ENCODE assay signal across 25 cellular contexts in the genomic region with DNA sequence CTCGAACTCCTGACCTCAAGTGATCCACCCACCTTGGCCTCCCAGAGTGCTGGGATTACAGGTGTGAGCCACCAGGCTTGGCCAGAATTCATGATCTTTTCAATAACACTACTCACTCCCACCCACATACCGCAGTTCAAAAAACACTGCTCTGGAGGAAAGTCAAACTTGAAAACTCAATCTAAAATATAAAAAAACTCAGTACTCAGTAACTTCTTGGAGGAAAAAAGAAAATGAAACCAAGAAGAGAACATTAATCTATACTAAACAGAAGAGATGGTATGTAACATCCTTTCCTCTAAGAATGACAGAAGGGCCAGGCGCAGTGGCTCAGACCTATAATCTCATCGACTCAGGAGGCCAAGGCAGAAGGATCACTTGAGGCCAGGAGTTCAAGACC. TPM values are rescaled to one million over a fixed set of nuclear protein-coding genes. Genes with fewer than 3 reads are reported as not detected.
DNase-seq lines count a peak whose midpoint lies in the region; ATAC-seq, FAIRE-seq and TF ChIP-seq lines count a peak whose summit lies in the region.
"Had no signal": no experiment of that assay in that cellular context is flagged by ENCODE, and none has a peak within 500 bp of the region (broad histone marks: within the 10 kb centered on the region; RNA-seq: fewer than 3 reads in every experiment).

No MANE protein-coding gene starts in this region.

- in situ Hi-C loops in GM12878 (cut with MboI), result no loop called here

- POLR2A ChIA-PET in activated CD4-positive, alpha-beta memory T cell treated with anti-CD3 and anti-CD28 coated beads, Interleukin-2, amount 10 ng/mL, durations not matched to agents 7 days and 5 days (lab: Charles Lee), result no interaction called here
- POLR2A ChIA-PET in GM12878 (lab: Charles Lee), result no interaction called here

- no peak overlapping the region for H2AFZ ChIP-seq in GM12878 (ENCODE audit: control insufficient read depth, low read depth, low read length)
- H2AFZ ChIP-seq: parathyroid adenoma had no signal

- H4K20me1 ChIP-seq in GM12878 (ENCODE audit: control insufficient read depth, insufficient read depth), result no peaks in the 10 kb centered on the region

- H3K4me2 ChIP-seq in GM12878 (ENCODE audit: control insufficient read depth, insufficient read depth), result 0 out of 2 replicates have a peak overlapping the region, but pooled peaks have one; percentile 4

- H3K27ac Mint-ChIP-seq in activated naive CD4-positive, alpha-beta T cell treated with anti-CD3 and anti-CD28 coated beads for 36 hours, result peak overlapping the region; percentile 92
- H3K27ac Mint-ChIP-seq in activated CD4-positive, alpha-beta memory T cell treated with anti-CD3 and anti-CD28 coated beads, Interleukin-2, amount 10 ng/mL, durations not matched to agents 7 days and 5 days, result peak overlapping the region; percentile 41
- H3K27ac Mint-ChIP-seq: IgD-negative memory B cell; stimulated activated memory B cell treated with anti-CD40 and anti-IgM and Interleukin-4, amounts not matched to agents 10 μg/mL and 1 μg/mL and 100 μg/mL, for 72 hours had no signal

- peaks cover 16% of the 10 kb centered on the region for H3K4me1 ChIP-seq in GM12878 (ENCODE audit: control insufficient read depth, insufficient read depth, low read length)
- H3K4me1 ChIP-seq in vagina, result no peaks in the 10 kb centered on the region
- H3K4me1 ChIP-seq: breast epithelium, parathyroid adenoma had no signal

- no peak for TF ChIP-seq RAD21 in GM12878 (IDR thresholded peaks at IDR 0.05; ENCODE audit: insufficient read depth, low read depth, low read length)

- peaks cover 1% of the 10 kb centered on the region for H3K9me3 Mint-ChIP-seq in activated naive CD4-positive, alpha-beta T cell treated with anti-CD3 and anti-CD28 coated beads for 36 hours
- H3K9me3 Mint-ChIP-seq in activated CD4-positive, alpha-beta memory T cell treated with anti-CD3 and anti-CD28 coated beads, Interleukin-2, amount 10 ng/mL, durations not matched to agents 7 days and 5 days, result no peaks in the 10 kb centered on the region
- H3K9me3 Mint-ChIP-seq: stimulated activated memory B cell treated with anti-CD40 and anti-IgM and Interleukin-4, amounts not matched to agents 10 μg/mL and 1 μg/mL and 100 μg/mL, for 72 hours had no signal

- RAD21 ChIA-PET in GM12878 (lab: Charles Lee; ENCODE audit: unreplicated experiment), result interaction anchor here (1.2 kb wide), 1 partner anchor 141 kb away, joined by 3 read pairs; no protein-coding TSS in a partner anchor

- SMC1A ChIA-PET in GM12878 (lab: Charles Lee; ENCODE audit: uncharacterized antibody, unreplicated experiment), result interaction anchor here (0.7 to 1.0 kb wide), 2 partner anchors 68 to 69 kb away, joined by 3 read pairs; no protein-coding TSS in a partner anchor

- H3K27ac ChIP-seq in GM12878 (ENCODE audit: control insufficient read depth, insufficient read depth) (peak overlapping the region; percentile 33; the same call in 1 of the 2 replicates), vagina (no peak overlapping the region)
- H3K27ac ChIP-seq: breast epithelium, parathyroid adenoma, tibial artery had no signal

- ATAC-seq in GM12878, result peak; percentile 31; the same call in 1 of the 3 replicates
- ATAC-seq in stimulated activated naive CD8-positive, alpha-beta T cell treated with anti-CD3 and anti-CD28 coated beads, Interleukin-15, Interleukin-2, amounts not matched to agents 100 U/mL and 50 U/mL, for 24 hours, result peak; percentile 68
- ATAC-seq: Panc1; stimulated activated memory B cell treated with anti-CD40 and anti-IgM and Interleukin-4, amounts not matched to agents 10 μg/mL and 1 μg/mL and 100 μg/mL, for 72 hours had no signal

- H3K36me3 ChIP-seq in GM12878 (ENCODE audit: control insufficient read depth in 2 of 2, insufficient read depth in 2 of 2, low read length in 1 of 2) (peaks cover 0 to 2% of the 10 kb centered on the region in 2 experiments; a peak in 1 of 4 replicates), vagina (no peaks in the 10 kb centered on the region)
- H3K36me3 ChIP-seq: breast epithelium, tibial artery had no signal

- peaks cover 26% of the 10 kb centered on the region for H3K79me2 ChIP-seq in GM12878 (ENCODE audit: control insufficient read depth, insufficient read depth, low read length)
- H3K79me2 ChIP-seq: parathyroid adenoma had no signal

- peaks cover 10% of the 10 kb centered on the region for H3K36me3 Mint-ChIP-seq in activated naive CD4-positive, alpha-beta T cell treated with anti-CD3 and anti-CD28 coated beads for 36 hours (ENCODE audit: low read depth)
- H3K36me3 Mint-ChIP-seq in activated CD4-positive, alpha-beta memory T cell treated with anti-CD3 and anti-CD28 coated beads, Interleukin-2, amount 10 ng/mL, durations not matched to agents 7 days and 5 days (ENCODE audit: low read depth), result peaks cover 4% of the 10 kb centered on the region

- no peak for FAIRE-seq in GM12878 (lab: Jason Lieb, UNC)
- FAIRE-seq: endothelial cell of umbilical vein, kidney had no signal

- WGBS in GM12878 (ENCODE audit: insufficient coverage, insufficient replicate concordance, low lambda C conversion rate, missing lambda C conversion rate), result 96% methylated on average over 4 of the region's 4 CpGs

- no TSS peak for BruUV-seq in GM12878 (replicated peaks; lab: Mats Ljungman, UMichigan)

- H3K9me3 ChIP-seq in GM12878 (replicated peaks; ENCODE audit: control insufficient read depth, insufficient read depth, low read length) (no peaks in the 10 kb centered on the region; the same call in 1 of the 3 replicates), vagina (no peaks in the 10 kb centered on the region)
- H3K9me3 ChIP-seq: breast epithelium, MG63, tibial artery had no signal

- H3K27me3 ChIP-seq in GM12878 (replicated peaks in 1 of 2; ENCODE audit: control insufficient read depth in 2 of 2, insufficient read depth in 2 of 2, low read length in 1 of 2) (no peaks in the 10 kb centered on the region), vagina (no peaks in the 10 kb centered on the region)
- H3K27me3 ChIP-seq: breast epithelium, MG63, tibial artery had no signal

- H3K27me3 Mint-ChIP-seq in activated naive CD4-positive, alpha-beta T cell treated with anti-CD3 and anti-CD28 coated beads for 36 hours (ENCODE audit: low read depth), result no peaks in the 10 kb centered on the region
- no peaks in the 10 kb centered on the region for H3K27me3 Mint-ChIP-seq in activated CD4-positive, alpha-beta memory T cell treated with anti-CD3 and anti-CD28 coated beads, Interleukin-2, amount 10 ng/mL, durations not matched to agents 7 days and 5 days
- H3K27me3 Mint-ChIP-seq: IgD-negative memory B cell; stimulated activated memory B cell treated with anti-CD40 and anti-IgM and Interleukin-4, amounts not matched to agents 10 μg/mL and 1 μg/mL and 100 μg/mL, for 72 hours had no signal

- H3K9ac ChIP-seq in GM12878 (ENCODE audit: control insufficient read depth, insufficient read depth, low read length), result no peak overlapping the region
- H3K9ac ChIP-seq: parathyroid adenoma had no signal

- DNase-seq in activated naive CD4-positive, alpha-beta T cell treated with anti-CD3 and anti-CD28 coated beads for 36 hours, result peak; percentile 74
- DNase-seq in activated naive CD4-positive, alpha-beta T cell (lab: John Stamatoyannopoulos, UW), result no peak
- DNase-seq in activated CD4-positive, alpha-beta memory T cell treated with anti-CD3 and anti-CD28 coated beads, Interleukin-2, amount 10 ng/mL, durations not matched to agents 7 days and 5 days, result no peak
- DNase-seq in GM12878 (ENCODE audit: low read depth, low spot score), result no peak
- DNase-seq in stimulated activated naive CD8-positive, alpha-beta T cell treated with anti-CD3 and anti-CD28 coated beads, Interleukin-15, Interleukin-2, amounts not matched to agents 100 U/mL and 50 U/mL, for 24 hours, result no peak
- DNase-seq in vagina (ENCODE audit: extremely low spot score in 2 of 2), result no peak
- no peak for DNase-seq in activated gamma-delta T cell treated with Interleukin-2 at 50 U/mL for 16 hours
- no peak for DNase-seq in iPS-NIHi7 (ENCODE audit: extremely low spot score)
- DNase-seq: ACHN, cortex of kidney, foreskin fibroblast, H9, hypothalamus, kidney, MG63, NCI-H2227 treated with DMSO at 0.1 percent for 48 hours, tibial artery had no signal

- intact Hi-C loops in activated naive CD4-positive, alpha-beta T cell treated with anti-CD3 and anti-CD28 coated beads for 36 hours (cut with micrococcal nuclease), result loop anchor here (2.0 kb wide), 2 partner anchors 15 to 17 kb away; no protein-coding TSS in a partner anchor
- intact Hi-C loops in GM12878 (cut with micrococcal nuclease; ENCODE audit: unreplicated experiment), result no loop called here
- intact Hi-C loops in vagina (cut with DNase I), result no loop called here

- CTCF ChIA-PET in activated naive CD4-positive, alpha-beta T cell treated with anti-CD3 and anti-CD28 coated beads for 36 hours (lab: Charles Lee), result interaction anchor here (0.7 to 1.2 kb wide), 2 partner anchors 54 to 91 kb away, joined by 3 read pairs; no protein-coding TSS in a partner anchor
- CTCF ChIA-PET in activated CD4-positive, alpha-beta memory T cell treated with anti-CD3 and anti-CD28 coated beads, Interleukin-2, amount 10 ng/mL, durations not matched to agents 7 days and 5 days (lab: Charles Lee), result no interaction called here
- CTCF ChIA-PET in GM12878 (lab: Yijun Ruan, JAX), result interaction anchor here (0.6 to 0.8 kb wide), 2 partner anchors 54 to 105 kb away, joined by 3 read pairs; no protein-coding TSS in a partner anchor

- peaks cover 23% of the 10 kb centered on the region for H3K4me1 Mint-ChIP-seq in activated naive CD4-positive, alpha-beta T cell treated with anti-CD3 and anti-CD28 coated beads for 36 hours (ENCODE audit: low read depth)
- peaks cover 19% of the 10 kb centered on the region for H3K4me1 Mint-ChIP-seq in activated CD4-positive, alpha-beta memory T cell treated with anti-CD3 and anti-CD28 coated beads, Interleukin-2, amount 10 ng/mL, durations not matched to agents 7 days and 5 days

- TF ChIP-seq POLR2A in GM12878 (IDR thresholded peaks at IDR 0.05; ENCODE audit: low read depth, low read length) (no peak), vagina (IDR thresholded peaks at IDR 0.05) (no peak)

- H3K4me3 ChIP-seq in GM12878, result no peak overlapping the region
- H3K4me3 ChIP-seq in vagina, result no peak overlapping the region
- H3K4me3 ChIP-seq: breast epithelium, MG63, SK-N-MC, tibial artery had no signal

- H3K4me3 Mint-ChIP-seq in activated naive CD4-positive, alpha-beta T cell treated with anti-CD3 and anti-CD28 coated beads for 36 hours, result peak overlapping the region; percentile 34
- no peak overlapping the region for H3K4me3 Mint-ChIP-seq in activated CD4-positive, alpha-beta memory T cell treated with anti-CD3 and anti-CD28 coated beads, Interleukin-2, amount 10 ng/mL, durations not matched to agents 7 days and 5 days
- H3K4me3 Mint-ChIP-seq: CD14-positive monocyte; H9; IgD-negative memory B cell; stimulated activated memory B cell treated with anti-CD40 and anti-IgM and Interleukin-4, amounts not matched to agents 10 μg/mL and 1 μg/mL and 100 μg/mL, for 72 hours had no signal

- TF ChIP-seq CTCF in GM12878 (IDR thresholded peaks at IDR 0.05 in 2 of 3, conservative IDR thresholded peaks at IDR 0.05 in 1 of 3; ENCODE audit: control insufficient read depth in 2 of 3, extremely low read depth in 1 of 3, insufficient read depth in 1 of 3, low read depth in 3 of 3, low read length in 3 of 3) (no peak), vagina (IDR thresholded peaks at IDR 0.05) (no peak)

- no peak for TF ChIP-seq EP300 in GM12878 (IDR thresholded peaks at IDR 0.05; ENCODE audit: borderline replicate concordance in 1 of 2, control insufficient read depth in 1 of 2, low read depth in 2 of 2, low read length in 2 of 2)

RNA-seq across cellular contexts. Expression of a gene that starts 58.3 kb away (rescaled TPM):
- 10 to 100 TPM; 47.2 to 48.9 TPM for total RNA-seq in activated naive CD4-positive, alpha-beta T cell treated with anti-CD3 and anti-CD28 coated beads for 36 hours
- 10 to 100 TPM; 58.5 to 61.5 TPM for total RNA-seq in activated CD4-positive, alpha-beta memory T cell treated with anti-CD3 and anti-CD28 coated beads, Interleukin-2, amount 10 ng/mL, durations not matched to agents 7 days and 5 days
- 133 and 151 TPM in 2 replicates for total RNA-seq in GM12878 (2013; cell fraction: nucleolus; rRNA removed)
- 27.2 and 27.5 TPM in 2 replicates for total RNA-seq in GM12878 (2014; rRNA removed)
- 9.5 and 11.3 TPM in 2 replicates for total RNA-seq in GM12878 (2014; rRNA removed; fragmentation: Illumina TruSeq; extraction: Trizol)
- 58.6 and 63.9 TPM in 2 replicates for total RNA-seq in GM12878 (2021)
- 14.4 TPM for polyA plus RNA-seq in GM12878 (2011; ENCODE audit: low read depth)
- 4.1 and 4.3 TPM in 2 replicates for polyA plus RNA-seq in GM12878 (2011; rRNA removed)
- polyA plus RNA-seq in GM12878 (2011; cell fraction: cytosol; rRNA removed), result 5.8 and 7.9 TPM in 2 replicates
- 16.2 and 28.6 TPM in 2 replicates for polyA plus RNA-seq in GM12878 (2011; cell fraction: nucleus; rRNA removed)
- polyA plus RNA-seq in GM12878 (2012), result 27.0 and 29.9 TPM in 2 replicates
- 14.1 and 17.0 TPM in 2 replicates for polyA plus RNA-seq in GM12878 (2014; fragmentation: Illumina TruSeq; extraction: Trizol)
- polyA plus RNA-seq in GM12878 (2014; fragmentation: Nextera tagmentation; extraction: Ambion mirVana), result 1 to 10 TPM; 2.0 to 2.6 TPM
- polyA plus RNA-seq in GM12878 (2014; rRNA removed), result 18.9 and 25.9 TPM in 2 replicates
- 10 to 100 TPM; 29.1 to 29.6 TPM for polyA plus RNA-seq in GM12878 (2016; fragmentation: Nextera tagmentation; extraction: Ambion mirVana)
- 23.8 and 24.5 TPM in 2 replicates for polyA minus RNA-seq in GM12878 (2011; rRNA and poly(A)+ RNA removed)
- polyA minus RNA-seq in GM12878 (2011; cell fraction: cytosol; rRNA and poly(A)+ RNA removed), result 10.1 and 11.6 TPM in 2 replicates
- polyA minus RNA-seq in GM12878 (2011; cell fraction: nucleus; rRNA and poly(A)+ RNA removed), result 25.5 and 49.7 TPM in 2 replicates
- total RNA-seq in vagina, result 99.4 TPM
